Comparison of ENCODE assay signal across 20 cellular contexts in the genomic region with DNA sequence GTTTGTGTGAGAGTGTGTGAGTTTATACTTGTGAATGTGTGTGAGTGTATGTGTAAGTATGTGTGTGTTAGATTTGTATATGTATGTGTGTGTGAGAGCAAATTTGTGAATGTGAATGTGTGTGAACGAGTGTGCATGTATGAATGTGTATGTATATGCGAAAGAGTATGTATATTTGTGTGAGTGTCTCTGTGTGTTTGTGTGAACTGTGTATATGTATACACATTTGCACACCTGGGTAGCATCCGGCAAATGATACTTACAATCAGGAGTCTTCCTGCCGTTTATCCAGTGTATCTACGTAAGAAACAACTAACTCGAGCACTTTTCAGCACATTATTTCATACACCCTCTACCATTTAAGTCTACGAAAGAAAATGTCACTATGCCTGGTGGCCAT.
A peak's percentile ranks its signal among the peaks of the same experiment; 100 is the strongest.
DNase-seq lines count a peak whose midpoint lies in the region; ATAC-seq and TF ChIP-seq lines count a peak whose summit lies in the region.
"Had no signal": no experiment of that assay in that cellular context is flagged by ENCODE, and none has a peak within 500 bp of the region (broad histone marks: within the 10 kb centered on the region; RNA-seq: fewer than 3 reads in every experiment).

No MANE protein-coding gene starts in this region.

- no peak overlapping the region for H3K4me3 Mint-ChIP-seq in mesothelial cell of epicardium
- H3K4me3 Mint-ChIP-seq: B cell; CD4-positive, alpha-beta T cell; CD8-positive, alpha-beta T cell had no signal

- no peak overlapping the region for H2BK20ac ChIP-seq in IMR-90 (ENCODE audit: low read depth, low read length)

- H4K5ac ChIP-seq in IMR-90 (ENCODE audit: low read depth, low read length): no peak overlapping the region; the same call in 1 of the 2 replicates

- H3K9ac ChIP-seq in GM23248: no peak overlapping the region
- no peak overlapping the region for H3K9ac ChIP-seq in IMR-90 (ENCODE audit: low read depth, low read length)
- no peak overlapping the region for H3K9ac ChIP-seq in trophoblast cell (ENCODE audit: low read length)
- H3K9ac ChIP-seq: BLaER1 treated with 17β-estradiol and CSF1 and Interleukin-3, amounts not matched to agents 10 nM and 100 nM had no signal

- H3K27ac Mint-ChIP-seq in mesothelial cell of epicardium: peak overlapping the region; percentile 0
- H3K27ac Mint-ChIP-seq: B cell; CD4-positive, alpha-beta T cell; CD8-positive, alpha-beta T cell had no signal

- H2AK5ac ChIP-seq in IMR-90 (ENCODE audit: low read depth, low read length) (0 out of 2 replicates have a peak overlapping the region, but pooled peaks have one; percentile 88), trophoblast cell (ENCODE audit: low read length) (no peak overlapping the region)

- H3K79me2 ChIP-seq in GM23248 (ENCODE audit: insufficient read depth): no peaks in the 10 kb centered on the region
- no peaks in the 10 kb centered on the region for H3K79me2 ChIP-seq in trophoblast cell (ENCODE audit: control insufficient read depth, insufficient read depth, low read length, poor library complexity)

- no peak overlapping the region for H3K56ac ChIP-seq in IMR-90 (ENCODE audit: extremely low read depth, insufficient read depth, low read length)

- peaks cover 6% of the 10 kb centered on the region for H3K9me1 ChIP-seq in IMR-90 (ENCODE audit: insufficient read depth, low read length)

- intact Hi-C loops in IMR-90 (cut with micrococcal nuclease): loop anchor here (5.0 kb wide), 2 partner anchors 53 to 73 kb away; no protein-coding TSS in a partner anchor

- no peak for TF ChIP-seq CTCF in IMR-90 (conservative IDR thresholded peaks at IDR 0.05; ENCODE audit: low read depth, low read length)
- TF ChIP-seq CTCF in mesothelial cell of epicardium (IDR thresholded peaks at IDR 0.05; ENCODE audit: unreplicated experiment): no peak

- H3K27me3 Mint-ChIP-seq in mesothelial cell of epicardium (ENCODE audit: low read depth): no peaks in the 10 kb centered on the region

- H3K9me3 ChIP-seq in GM23248 (ENCODE audit: low read depth) (no peaks in the 10 kb centered on the region), IMR-90 (ENCODE audit: control insufficient read depth, insufficient read depth, low read length) (no peaks in the 10 kb centered on the region), trophoblast cell (ENCODE audit: insufficient read depth, low read depth, low read length) (peaks cover 2% of the 10 kb centered on the region)
- H3K9me3 ChIP-seq: A549; BLaER1 treated with 17β-estradiol and CSF1 and Interleukin-3, amounts not matched to agents 10 nM and 100 nM; Caco-2 had no signal

- H3F3A ChIP-seq in GM23248 (ENCODE audit: insufficient read depth): peaks cover 40% of the 10 kb centered on the region

- H3K4me3 ChIP-seq in GM23248 (no peak overlapping the region), IMR-90 (ENCODE audit: insufficient read depth, low read depth, low read length) (no peak overlapping the region), trophoblast cell (ENCODE audit: low read depth, low read length) (no peak overlapping the region)
- H3K4me3 ChIP-seq: A549; BLaER1 treated with 17β-estradiol and CSF1 and Interleukin-3, amounts not matched to agents 10 nM and 100 nM; GM12878 had no signal

- H2BK15ac ChIP-seq in IMR-90 (ENCODE audit: low read depth, low read length): peak overlapping the region; percentile 58; the same call in 1 of the 3 replicates

- H4K8ac ChIP-seq in IMR-90 (ENCODE audit: low read depth in 2 of 2, low read length in 2 of 2): peak overlapping the region in 1 of 2 experiments; percentile 39; a peak in 2 of 4 replicates
- H4K8ac ChIP-seq in trophoblast cell (ENCODE audit: low read depth, low read length): no peak overlapping the region

- no peak overlapping the region for H2AK9ac ChIP-seq in IMR-90 (replicated peaks; ENCODE audit: low read depth, low read length, poor library complexity)

- H2BK120ac ChIP-seq in IMR-90 (ENCODE audit: low read depth, low read length) (no peak overlapping the region), trophoblast cell (ENCODE audit: insufficient read depth, low read length, poor library complexity) (no peak overlapping the region)

- H2BK5ac ChIP-seq in IMR-90 (ENCODE audit: low read depth, low read length, poor library complexity, severe bottlenecking) (peak overlapping the region; percentile 89), trophoblast cell (ENCODE audit: low read depth, low read length, poor library complexity) (no peak overlapping the region)

- H3K4me1 ChIP-seq in GM23248 (ENCODE audit: insufficient read depth) (peaks cover 50% of the 10 kb centered on the region), IMR-90 (ENCODE audit: control insufficient read depth, insufficient read depth, low read length) (peaks cover 18% of the 10 kb centered on the region), trophoblast cell (ENCODE audit: control insufficient read depth in 1 of 2, insufficient read depth in 2 of 2, low read length in 2 of 2) (no peaks in the 10 kb centered on the region)
- H3K4me1 ChIP-seq: A549; BLaER1 treated with 17β-estradiol and CSF1 and Interleukin-3, amounts not matched to agents 10 nM and 100 nM; Caco-2 had no signal

- POLR2A ChIA-PET in IMR-90 (lab: Charles Lee; ENCODE audit: unreplicated experiment): no interaction called here

- dilution Hi-C loops in IMR-90 (cut with HindIII; ENCODE audit: low sequenced_read_pairs, unreplicated experiment): no loop called here

- no peak for DNase-seq in GM23248
- no peak for DNase-seq in IMR-90
- no peak for DNase-seq in mesothelial cell of epicardium (ENCODE audit: low spot score in 2 of 2, unreplicated experiment in 2 of 2)
- no peak for DNase-seq in trophoblast cell
- no peak for DNase-seq in GM03348 (ENCODE audit: low spot score)
- no peak for DNase-seq in islet precursor cell
- no peak for DNase-seq in NCI-H748 treated with DMSO at 0.1 percent for 48 hours (lab: John Stamatoyannopoulos, UW)
- DNase-seq: AML-193; Caco-2; Calu3; CD4-positive, alpha-beta T cell; CD8-positive, alpha-beta T cell; DMS79 treated with DMSO at 0.1 percent for 48 hours; GF-D8 had no signal

- H3K27ac ChIP-seq in GM23248: peak overlapping the region; percentile 54; the same call in 1 of the 2 replicates
- no peak overlapping the region for H3K27ac ChIP-seq in IMR-90 (ENCODE audit: insufficient read depth, low read length)
- H3K27ac ChIP-seq in trophoblast cell (ENCODE audit: low read depth, low read length): no peak overlapping the region
- H3K27ac ChIP-seq: 22Rv1; A549; BLaER1 treated with 17β-estradiol and CSF1 and Interleukin-3, amounts not matched to agents 10 nM and 100 nM; C4-2B had no signal

- H3K36me3 ChIP-seq in GM23248 (ENCODE audit: low read depth) (no peaks in the 10 kb centered on the region), IMR-90 (ENCODE audit: control insufficient read depth, insufficient read depth, low read length) (no peaks in the 10 kb centered on the region), trophoblast cell (ENCODE audit: control insufficient read depth in 1 of 2, insufficient read depth in 2 of 2, low read length in 2 of 2) (no peaks in the 10 kb centered on the region)
- H3K36me3 ChIP-seq: BLaER1 treated with 17β-estradiol and CSF1 and Interleukin-3, amounts not matched to agents 10 nM and 100 nM had no signal

- CTCF ChIA-PET in IMR-90 (lab: Yijun Ruan, JAX): no interaction called here

- no peak for TF ChIP-seq POLR2A in IMR-90 (IDR thresholded peaks at IDR 0.05; ENCODE audit: low read depth, low read length)

- no peak overlapping the region for H4K12ac ChIP-seq in trophoblast cell (ENCODE audit: low read depth, low read length)

- ATAC-seq in IMR-90 (ENCODE audit: low read depth): no peak
- ATAC-seq: A549; CD8-positive, alpha-beta T cell; GM12878 had no signal

- no TSS peak for BruUV-seq in IMR-90 (replicated peaks; lab: Mats Ljungman, UMichigan)

- H2AFZ ChIP-seq in GM23248: no peak overlapping the region
- H2AFZ ChIP-seq in IMR-90 (replicated peaks; ENCODE audit: low read length, poor library complexity): no peak overlapping the region
- no peak overlapping the region for H2AFZ ChIP-seq in trophoblast cell (ENCODE audit: insufficient read depth, low read length, poor library complexity)

- no peaks in the 10 kb centered on the region for H3K9me2 ChIP-seq in GM23248 (ENCODE audit: insufficient read depth)

- H3K14ac ChIP-seq in IMR-90 (replicated peaks; ENCODE audit: low read depth, low read length): no peak overlapping the region
- H3K14ac ChIP-seq in trophoblast cell (ENCODE audit: low read length): no peak overlapping the region

- H4K91ac ChIP-seq in IMR-90 (ENCODE audit: insufficient read depth, low read depth, low read length) (0 out of 2 replicates have a peak overlapping the region, but pooled peaks have one; percentile 79), trophoblast cell (ENCODE audit: low read depth, low read length) (no peak overlapping the region)

- no peak overlapping the region for H3K4me2 ChIP-seq in GM23248 (ENCODE audit: unreplicated experiment)
- H3K4me2 ChIP-seq in IMR-90 (ENCODE audit: low read depth, low read length): no peak overlapping the region
- no peak overlapping the region for H3K4me2 ChIP-seq in trophoblast cell (ENCODE audit: low read length)
- H3K4me2 ChIP-seq: A549; BLaER1 treated with 17β-estradiol and CSF1 and Interleukin-3, amounts not matched to agents 10 nM and 100 nM had no signal

- peaks cover 49% of the 10 kb centered on the region for H3K4me1 Mint-ChIP-seq in mesothelial cell of epicardium
- H3K4me1 Mint-ChIP-seq: B cell had no signal

- H4K20me1 ChIP-seq in GM23248 (ENCODE audit: insufficient read depth): no peaks in the 10 kb centered on the region
- no peaks in the 10 kb centered on the region for H4K20me1 ChIP-seq in IMR-90 (ENCODE audit: insufficient read depth, low read length)
- H4K20me1 ChIP-seq: BLaER1 treated with 17β-estradiol and CSF1 and Interleukin-3, amounts not matched to agents 10 nM and 100 nM had no signal

- H3K79me1 ChIP-seq in IMR-90 (ENCODE audit: low read depth in 1 of 2, low read length in 2 of 2) (no peaks in the 10 kb centered on the region), trophoblast cell (ENCODE audit: low read length) (no peaks in the 10 kb centered on the region)

- H3K4ac ChIP-seq in IMR-90 (ENCODE audit: low read depth, low read length) (no peak overlapping the region), trophoblast cell (ENCODE audit: low read depth, low read length) (no peak overlapping the region)

- in situ Hi-C loops in GM23248 (cut with MboI) (loop anchor here (5.0 to 10.0 kb wide), 2 partner anchors 740 to 1172 kb away; partner anchors contain the start of gene IGFBP3), IMR-90 (cut with MboI; ENCODE audit: low sequenced_read_pairs) (loop anchor here (5.0 kb wide), 1 partner anchor 88 kb away; no protein-coding TSS in a partner anchor)

- H2BK12ac ChIP-seq in trophoblast cell (ENCODE audit: low read length): no peak overlapping the region

- TF ChIP-seq RAD21 in IMR-90 (IDR thresholded peaks at IDR 0.05; ENCODE audit: low read length): no peak

- WGBS in GM23248 (ENCODE audit: low coverage in 1 of 2, low lambda C conversion rate in 2 of 2, missing lambda C conversion rate in 2 of 2), 2 experiments: 91 to 94% methylated on average over 7 of the region's 7 CpGs
- WGBS in IMR-90 (ENCODE audit: extremely low coverage in 2 of 2, insufficient read length in 1 of 2), 2 experiments: 100% methylated on average over 1 to 2 of the region's 7 CpGs
- WGBS in trophoblast cell (ENCODE audit: extremely low coverage, insufficient coverage, insufficient read length): 100% methylated on average over 2 of the region's 7 CpGs

- H3K9me3 Mint-ChIP-seq in mesothelial cell of epicardium: peaks cover 16% of the 10 kb centered on the region
- H3K9me3 Mint-ChIP-seq: CD4-positive, alpha-beta T cell; CD8-positive, alpha-beta T cell had no signal

- H3K27me3 ChIP-seq in GM23248 (replicated peaks; ENCODE audit: insufficient read depth) (no peaks in the 10 kb centered on the region), IMR-90 (ENCODE audit: control insufficient read depth, insufficient read depth, low read length) (no peaks in the 10 kb centered on the region), trophoblast cell (ENCODE audit: insufficient read depth, low read length) (no peaks in the 10 kb centered on the region)
- H3K27me3 ChIP-seq: BLaER1 treated with 17β-estradiol and CSF1 and Interleukin-3, amounts not matched to agents 10 nM and 100 nM had no signal

- H3K23ac ChIP-seq in IMR-90 (ENCODE audit: low read depth, low read length): no peak overlapping the region
- H3K23ac ChIP-seq in trophoblast cell (ENCODE audit: low read length): peak overlapping the region; percentile 37

- H3K18ac ChIP-seq in IMR-90 (ENCODE audit: low read depth, low read length) (peak overlapping the region; percentile 96; the same call in 1 of the 2 replicates), trophoblast cell (ENCODE audit: low read length) (no peak overlapping the region)

- H3K36me3 Mint-ChIP-seq in mesothelial cell of epicardium: peaks cover 4% of the 10 kb centered on the region
- H3K36me3 Mint-ChIP-seq: CD8-positive, alpha-beta T cell had no signal
